ENCODE assay signal across 8 cellular contexts in the genomic region with DNA sequence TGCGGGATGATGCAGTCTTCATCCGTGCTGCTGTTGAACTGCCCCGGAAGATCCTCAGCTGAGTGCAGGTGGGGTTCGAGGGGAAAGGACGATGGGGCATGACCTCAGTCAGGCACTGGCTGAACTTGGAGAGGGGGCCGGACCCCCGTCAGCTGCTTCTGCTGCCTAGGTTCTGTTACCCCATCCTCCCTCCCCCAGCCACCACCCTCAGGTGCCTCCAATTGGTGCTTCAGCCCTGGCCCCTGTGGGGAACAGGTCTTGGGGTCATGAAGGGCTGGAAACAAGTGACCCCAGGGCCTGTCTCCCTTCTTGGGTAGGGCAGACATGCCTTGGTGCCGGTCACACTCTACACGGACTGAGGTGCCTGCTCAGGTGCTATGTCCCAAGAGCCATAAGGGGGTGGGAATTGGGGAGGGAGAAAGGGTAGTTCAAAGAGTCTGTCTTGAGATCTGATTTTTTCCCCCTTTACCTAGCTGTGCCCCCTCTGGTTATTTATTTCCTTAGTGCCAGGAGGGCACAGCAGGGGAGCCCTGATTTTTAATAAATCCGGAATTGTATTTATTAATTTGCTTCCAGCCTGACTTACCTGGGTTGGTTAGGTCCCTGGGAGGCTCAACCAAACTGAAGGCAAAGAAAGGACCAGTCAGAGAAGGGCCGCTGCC. TPM values are rescaled to one million over a fixed set of nuclear protein-coding genes. Genes with fewer than 3 reads are reported as not detected.
A peak's percentile ranks its signal among the peaks of the same experiment; 100 is the strongest.
DNase-seq lines count a peak whose midpoint lies in the region; ATAC-seq, FAIRE-seq and TF ChIP-seq lines count a peak whose summit lies in the region.

No MANE protein-coding gene starts in this region.

- H3K9me3 Mint-ChIP-seq in activated naive CD4-positive, alpha-beta T cell treated with anti-CD3 and anti-CD28 coated beads for 36 hours: no peaks in the 10 kb centered on the region
- H3K9me3 Mint-ChIP-seq in activated naive CD4-positive, alpha-beta T cell treated with anti-CD3 and anti-CD28 coated beads, Interleukin-2, amount 50 U/mL, for 72 hours: no peaks in the 10 kb centered on the region
- no peaks in the 10 kb centered on the region for H3K9me3 Mint-ChIP-seq in memory B cell

- no peaks in the 10 kb centered on the region for H3K27me3 ChIP-seq in transverse colon

- H3K27ac Mint-ChIP-seq in activated naive CD4-positive, alpha-beta T cell treated with anti-CD3 and anti-CD28 coated beads for 36 hours: peak overlapping the region; percentile 65
- H3K27ac Mint-ChIP-seq in activated naive CD4-positive, alpha-beta T cell treated with anti-CD3 and anti-CD28 coated beads, Interleukin-2, amount 50 U/mL, for 72 hours: no peak overlapping the region
- H3K27ac Mint-ChIP-seq in memory B cell: peak overlapping the region; percentile 62

- FAIRE-seq in urothelium cell line (lab: Jason Lieb, UNC): no peak

- no peak for TF ChIP-seq POLR2A in transverse colon (IDR thresholded peaks at IDR 0.05)

- TF ChIP-seq EP300 in transverse colon (IDR thresholded peaks at IDR 0.05; ENCODE audit: low read depth): no peak

- CTCF ChIA-PET in activated naive CD4-positive, alpha-beta T cell treated with anti-CD3 and anti-CD28 coated beads for 36 hours (lab: Charles Lee): interaction anchor here (0.6 to 14.2 kb wide), 17 partner anchors 8 to 191 kb away, joined by 3 to 353 read pairs (median 4); a partner anchor contains a TSS

- peaks cover 17 to 55% (median 50%) of the 10 kb centered on the region in 4 donors for H3K4me1 ChIP-seq in transverse colon

- no peaks in the 10 kb centered on the region for H3K27me3 Mint-ChIP-seq in activated naive CD4-positive, alpha-beta T cell treated with anti-CD3 and anti-CD28 coated beads for 36 hours (ENCODE audit: low read depth)
- no peaks in the 10 kb centered on the region for H3K27me3 Mint-ChIP-seq in memory B cell

- 41% methylated on average over 11 of the region's 11 CpGs; no CpG with 5 or more reads in 1 of the 2 donors for WGBS in transverse colon (ENCODE audit: low coverage in 1 of 2), 2 donors

- H3K9me3 ChIP-seq in transverse colon: no peaks in the 10 kb centered on the region

- peak overlapping the region; percentile 6 for H3K4me3 Mint-ChIP-seq in activated naive CD4-positive, alpha-beta T cell treated with anti-CD3 and anti-CD28 coated beads for 36 hours
- H3K4me3 Mint-ChIP-seq in memory B cell: no peak overlapping the region

- H3K27ac ChIP-seq in transverse colon (peak overlapping the region; percentile 63 to 99 (median 98)), coronary artery (peak overlapping the region in 1 of 2 donors; percentile 17)

- in situ Hi-C loops in transverse colon (cut with MboI; ENCODE audit: low pct_ligation_motif_present in 1 of 4, low pct_unique_long_range_greater_than_20kb in 1 of 4, low sequenced_read_pairs in 3 of 4): loop anchor here (10.0 to 25.0 kb wide), 3 partner anchors 138 to 165 kb away; a partner anchor contains a TSS

- H3K4me3 ChIP-seq in transverse colon (no peak overlapping the region), coronary artery (no peak overlapping the region)

- H3K36me3 Mint-ChIP-seq in activated naive CD4-positive, alpha-beta T cell treated with anti-CD3 and anti-CD28 coated beads for 36 hours (ENCODE audit: low read depth): peaks cover 33% of the 10 kb centered on the region
- peaks cover 11 to 34% of the 10 kb centered on the region in 2 donors for H3K36me3 Mint-ChIP-seq in activated naive CD4-positive, alpha-beta T cell treated with anti-CD3 and anti-CD28 coated beads, Interleukin-2, amount 50 U/mL, for 72 hours
- H3K36me3 Mint-ChIP-seq in memory B cell: peaks cover 7% of the 10 kb centered on the region

- intact Hi-C loops in activated naive CD4-positive, alpha-beta T cell treated with anti-CD3 and anti-CD28 coated beads for 36 hours (cut with micrococcal nuclease): loop anchor here (1.0 kb wide), 2 partner anchors 22 to 102 kb away; no protein-coding TSS in a partner anchor
- intact Hi-C loops in transverse colon (cut with DNase I; ENCODE audit: low total_unique reads): loop anchor here (2.0 kb wide), 1 partner anchor 23 kb away; a partner anchor contains a TSS

- H3K36me3 ChIP-seq in transverse colon: no peaks in the 10 kb centered on the region

- H3K4me1 Mint-ChIP-seq in activated naive CD4-positive, alpha-beta T cell treated with anti-CD3 and anti-CD28 coated beads for 36 hours (ENCODE audit: low read depth): peaks cover 40% of the 10 kb centered on the region
- H3K4me1 Mint-ChIP-seq in memory B cell: peaks cover 23% of the 10 kb centered on the region

- no peak for TF ChIP-seq CTCF in transverse colon (IDR thresholded peaks at IDR 0.05)
- TF ChIP-seq CTCF in coronary artery (IDR thresholded peaks at IDR 0.05): no peak
- TF ChIP-seq CTCF in omental fat pad (IDR thresholded peaks at IDR 0.05): no peak

- ATAC-seq in activated naive CD4-positive, alpha-beta T cell treated with anti-CD3 and anti-CD28 coated beads, Interleukin-2, amount 50 U/mL, for 72 hours: peak; percentile 5 to 22
- ATAC-seq in memory B cell (ENCODE audit: low read depth) (no peak), omental fat pad (ENCODE audit: low FRiP score) (no peak)

- DNase-seq in activated naive CD4-positive, alpha-beta T cell treated with anti-CD3 and anti-CD28 coated beads for 36 hours: no peak
- DNase-seq in activated naive CD4-positive, alpha-beta T cell treated with Interleukin-2 at 50 U/mL for 16 hours: no peak
- DNase-seq in activated naive CD4-positive, alpha-beta T cell treated with anti-CD3 and anti-CD28 coated beads, Interleukin-2, amount 50 U/mL, for 72 hours (ENCODE audit: low spot score in 2 of 2): no peak
- no peak for DNase-seq in memory B cell (ENCODE audit: low spot score in 2 of 2)
- DNase-seq in transverse colon: no peak
- DNase-seq in urothelium cell line (ENCODE audit: low spot score): no peak
- no peak for DNase-seq in coronary artery (ENCODE audit: low spot score)
- no peak for DNase-seq in omental fat pad (ENCODE audit: low spot score)

RNA-seq across cellular contexts. Expression of a gene that starts 5.8 kb away (rescaled TPM):
- 10 to 100 TPM; 75.9 to 80.4 TPM for total RNA-seq in activated naive CD4-positive, alpha-beta T cell treated with anti-CD3 and anti-CD28 coated beads for 36 hours
- total RNA-seq in activated naive CD4-positive, alpha-beta T cell treated with anti-CD3 and anti-CD28 coated beads, Interleukin-2, amount 50 U/mL, for 72 hours: 100 to 1,000 TPM in 1 of 2 donors, 10 to 100 TPM in 1; 88.3 to 168 TPM
- total RNA-seq in transverse colon: 100 to 1,000 TPM in 3 of 4 donors, 10 to 100 TPM in 1; 65.7 to 191 (median 126) TPM
- 10 to 100 TPM in 2 of 4 donors, 1 to 10 TPM in 2; 8.4 to 66.7 (median 30.7) TPM for total RNA-seq in omental fat pad

RNA-seq across cellular contexts. Expression of a gene that starts 21.1 kb away (rescaled TPM):
- 1 to 10 TPM; 3.1 to 3.2 TPM for total RNA-seq in activated naive CD4-positive, alpha-beta T cell treated with anti-CD3 and anti-CD28 coated beads for 36 hours
- total RNA-seq in activated naive CD4-positive, alpha-beta T cell treated with anti-CD3 and anti-CD28 coated beads, Interleukin-2, amount 50 U/mL, for 72 hours: 1 to 10 TPM; 5.3 to 6.4 TPM
- total RNA-seq in transverse colon: 10 to 100 TPM in 1 of 4 donors, 1 to 10 TPM in 3; 5.7 to 52.3 (median 8.3) TPM
- 1 to 10 TPM; 1.9 to 3.4 (median 2.5) TPM for total RNA-seq in omental fat pad

RNA-seq across cellular contexts. Expression of a gene that starts 23.6 kb away (rescaled TPM):
- 1 to 10 TPM; 4.0 to 4.6 TPM for total RNA-seq in activated naive CD4-positive, alpha-beta T cell treated with anti-CD3 and anti-CD28 coated beads for 36 hours
- 10 to 100 TPM in 1 of 2 donors, 1 to 10 TPM in 1; 4.4 to 10.2 TPM for total RNA-seq in activated naive CD4-positive, alpha-beta T cell treated with anti-CD3 and anti-CD28 coated beads, Interleukin-2, amount 50 U/mL, for 72 hours
- total RNA-seq in transverse colon: 10 to 100 TPM in 1 of 4 donors, 1 to 10 TPM in 1, not detected in 2; 5.6 to 11.5 TPM
- total RNA-seq in omental fat pad: 1 to 10 TPM in 3 of 4 donors, not detected in 1; 2.1 to 5.2 (median 3.6) TPM

RNA-seq across cellular contexts. Expression of a gene that starts 29.9 kb away (rescaled TPM):
- 1,000 to 10,000 TPM; 2,756 to 2,921 TPM for total RNA-seq in activated naive CD4-positive, alpha-beta T cell treated with anti-CD3 and anti-CD28 coated beads for 36 hours
- 1,000 to 10,000 TPM; 2,221 to 2,736 TPM for total RNA-seq in activated naive CD4-positive, alpha-beta T cell treated with anti-CD3 and anti-CD28 coated beads, Interleukin-2, amount 50 U/mL, for 72 hours
- total RNA-seq in transverse colon: 100 to 1,000 TPM; 238 to 385 (median 342) TPM
- total RNA-seq in omental fat pad: 100 to 1,000 TPM; 568 to 719 (median 636) TPM

RNA-seq across cellular contexts. Expression of a gene that starts 32.0 kb away (rescaled TPM):
- total RNA-seq in activated naive CD4-positive, alpha-beta T cell treated with anti-CD3 and anti-CD28 coated beads for 36 hours: 10 to 100 TPM; 10.2 to 12.3 TPM
- total RNA-seq in activated naive CD4-positive, alpha-beta T cell treated with anti-CD3 and anti-CD28 coated beads, Interleukin-2, amount 50 U/mL, for 72 hours: 10 to 100 TPM; 20.5 to 46.4 TPM
- total RNA-seq in transverse colon: 10 to 100 TPM; 41.1 to 60.5 (median 50.0) TPM
- 100 to 1,000 TPM in 2 of 4 donors, 10 to 100 TPM in 2; 90.4 to 112 (median 101) TPM for total RNA-seq in omental fat pad

Comparison
In these comparisons a context has a peak if more than half of its experiments do, and no peak if none do; other contexts are left out.
1. H3K27ac Mint-ChIP-seq: peak in activated naive CD4-positive, alpha-beta T cell treated with anti-CD3 and anti-CD28 coated beads for 36 hours (single experiment) and memory B cell (single experiment); none in activated naive CD4-positive, alpha-beta T cell treated with anti-CD3 and anti-CD28 coated beads, Interleukin-2, amount 50 U/mL, for 72 hours (0 of 2).
2. ATAC-seq: peak in activated naive CD4-positive, alpha-beta T cell treated with anti-CD3 and anti-CD28 coated beads, Interleukin-2, amount 50 U/mL, for 72 hours (2 of 2); none in memory B cell (single experiment) and omental fat pad (single experiment).